ENCODE assay signal across 10 cellular contexts in the genomic region with DNA sequence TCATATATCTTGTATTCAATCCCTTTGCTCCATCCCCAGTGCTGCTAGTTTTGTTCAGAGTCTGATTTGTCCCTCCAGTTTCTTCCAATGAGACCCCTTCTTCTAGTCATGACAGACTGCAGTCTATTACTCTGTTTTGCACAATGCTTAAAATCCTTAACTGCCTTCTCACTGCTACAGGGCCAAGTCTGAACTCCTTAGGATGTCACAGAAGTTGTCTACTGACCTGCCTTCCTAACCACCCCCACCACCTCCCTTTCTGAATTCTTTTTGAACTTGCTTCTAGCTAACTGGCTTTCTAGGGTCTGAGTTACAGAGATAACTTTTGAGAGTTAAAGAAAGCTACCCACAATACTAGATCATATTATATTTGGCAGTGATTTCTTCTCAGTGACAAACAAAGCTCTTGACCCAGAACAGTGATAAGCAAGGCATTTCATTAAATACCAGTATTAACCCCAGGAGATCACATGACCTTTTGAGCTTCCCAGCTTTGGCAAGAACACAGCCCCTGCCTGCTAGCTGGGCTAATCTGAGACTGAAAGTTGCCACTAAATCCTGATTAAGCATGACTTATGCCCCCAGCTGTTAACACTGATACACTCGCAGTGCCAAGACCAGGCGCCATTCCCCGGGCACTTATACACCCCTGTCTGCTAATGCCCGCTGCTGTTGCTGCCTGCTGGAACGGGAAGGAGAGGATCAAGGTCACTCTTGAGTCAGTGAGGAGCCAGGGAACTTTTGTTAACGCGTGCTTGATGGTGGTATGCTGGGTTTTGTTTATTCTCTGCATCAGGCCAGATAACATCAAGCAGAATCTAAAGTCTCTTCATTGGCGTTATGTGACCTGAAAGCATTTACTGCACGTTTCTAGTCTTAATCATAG. TPM values are rescaled to one million over a fixed set of nuclear protein-coding genes. Genes with fewer than 3 reads are reported as not detected.
DNase-seq lines count a peak whose midpoint lies in the region; ATAC-seq and TF ChIP-seq lines count a peak whose summit lies in the region.
"Had no signal": no experiment of that assay in that cellular context is flagged by ENCODE, and none has a peak within 500 bp of the region (broad histone marks: within the 10 kb centered on the region; RNA-seq: fewer than 3 reads in every experiment).

No MANE protein-coding gene starts in this region.

- H3K27ac ChIP-seq in brain microvascular endothelial cell (peak overlapping the region; percentile 80), skeletal muscle tissue (ENCODE audit: low read depth, low read length) (no peak overlapping the region)

- peak overlapping the region in 2 of 3 donors; percentile 2 to 68 for H3K9ac ChIP-seq in skeletal muscle tissue (ENCODE audit: low read depth in 1 of 3, low read length in 3 of 3)

- peaks cover 10 to 19% (median 14%) of the 10 kb centered on the region in 3 donors for H3K4me1 ChIP-seq in skeletal muscle tissue (ENCODE audit: control insufficient read depth in 3 of 3, insufficient read depth in 3 of 3, low read length in 3 of 3)

- peak; percentile 88 for DNase-seq in LHCN-M2 (ENCODE audit: low read depth)
- peak; percentile 49 for DNase-seq in brain microvascular endothelial cell
- peak; percentile 75 for DNase-seq in islet precursor cell
- no peak for DNase-seq in NCI-H69 (lab: John Stamatoyannopoulos, UW)
- DNase-seq: activated CD4-positive, CD25-positive, alpha-beta regulatory T cell; NCI-H1694 had no signal

- H3K27me3 ChIP-seq in brain microvascular endothelial cell (replicated peaks) (no peaks in the 10 kb centered on the region), skeletal muscle tissue (ENCODE audit: control insufficient read depth in 3 of 3, insufficient read depth in 3 of 3, low read length in 3 of 3) (no peaks in the 10 kb centered on the region)

- H3K4me3 ChIP-seq in brain microvascular endothelial cell (ENCODE audit: low read depth, low read length): peak overlapping the region; percentile 53
- H3K4me3 ChIP-seq in skeletal muscle tissue (ENCODE audit: low read length in 3 of 3): peak overlapping the region; percentile 55 to 72 (median 70)

- no peaks in the 10 kb centered on the region for H3K9me3 ChIP-seq in skeletal muscle tissue (ENCODE audit: control insufficient read depth in 3 of 3, low read length in 3 of 3)

- ATAC-seq in GM19397 (IDR thresholded peaks at IDR 0.05; ENCODE audit: unreplicated experiment): no peak
- ATAC-seq in HG02973 (IDR thresholded peaks at IDR 0.05; ENCODE audit: unreplicated experiment): no peak
- ATAC-seq in HG03565 (IDR thresholded peaks at IDR 0.05; ENCODE audit: unreplicated experiment): no peak

- TF ChIP-seq CTCF in brain microvascular endothelial cell (IDR thresholded peaks at IDR 0.05; ENCODE audit: low read depth, low read length, missing control alignments): no peak

- H3K36me3 ChIP-seq in brain microvascular endothelial cell (replicated peaks) (no peaks in the 10 kb centered on the region), skeletal muscle tissue (ENCODE audit: control insufficient read depth in 3 of 3, insufficient read depth in 3 of 3, low read length in 3 of 3) (no peaks in the 10 kb centered on the region)

- in situ Hi-C loops in brain microvascular endothelial cell (cut with HindIII; ENCODE audit: low pct_ligation_motif_present, low sequenced_read_pairs): loop anchor here (25.0 kb wide), 1 partner anchor 175 kb away; no protein-coding TSS in a partner anchor

RNA-seq across cellular contexts. Expression of a gene that starts 36.4 kb away (rescaled TPM):
- total RNA-seq in LHCN-M2 (2014; rRNA removed): 74.5 and 85.1 TPM in 2 replicates
- 61.3 TPM for polyA plus RNA-seq in LHCN-M2 (2012)
- total RNA-seq in skeletal muscle tissue: 18.3 TPM
